ENCODE assay signal across 25 cellular contexts in the genomic region with DNA sequence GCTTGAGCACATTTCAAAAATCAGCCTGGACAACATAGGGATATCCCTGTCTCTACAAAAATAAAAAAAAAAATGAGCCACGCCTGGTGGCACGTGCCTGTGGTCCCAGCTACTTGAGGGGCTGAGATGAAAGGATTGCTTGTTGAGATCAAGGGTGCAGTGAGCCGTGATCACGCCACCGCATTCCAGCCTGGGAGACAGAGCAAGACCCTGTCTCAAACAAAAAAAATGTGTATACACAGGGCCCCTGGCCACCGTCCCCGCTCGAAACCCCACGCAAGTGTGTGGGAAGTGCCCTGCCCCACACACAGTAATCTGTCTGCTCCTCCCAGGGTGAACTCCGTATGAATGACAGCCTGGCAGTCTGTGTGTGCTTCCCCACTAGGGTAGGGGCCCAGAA.
"Had no signal": no experiment of that assay in that cellular context is flagged by ENCODE, and none has a peak within 500 bp of the region (broad histone marks: within the 10 kb centered on the region; RNA-seq: fewer than 3 reads in every experiment).

No MANE protein-coding gene starts in this region.

- ATAC-seq: foreskin keratinocyte; sciatic nerve; stimulated activated memory B cell treated with anti-CD40 and anti-IgM and Interleukin-4, amounts not matched to agents 10 μg/mL and 1 μg/mL and 100 μg/mL, for 72 hours; stimulated activated naive CD8-positive, alpha-beta T cell treated with anti-CD3 and anti-CD28 coated beads, Interleukin-15, amount 100 ng/mL, for 72 hours had no signal

- DNase-seq: activated CD4-positive, alpha-beta memory T cell treated with anti-CD3 and anti-CD28 coated beads, Interleukin-2, amount 10 ng/mL, durations not matched to agents 7 days and 5 days; activated CD4-positive, alpha-beta T cell treated with anti-CD3 and anti-CD28 coated beads for 1 hour; activated CD4-positive, alpha-beta T cell treated with anti-CD3 and anti-CD28 coated beads, Interleukin-2, amount 10 ng/mL, durations not matched to agents 7 days and 5 days; activated CD8-positive, alpha-beta memory T cell treated with anti-CD3 and anti-CD28 coated beads, Interleukin-2, amount 50 U/mL, for 48 hours; activated gamma-delta T cell treated with Interleukin-2 at 50 U/mL for 16 hours; activated naive CD4-positive, alpha-beta T cell treated with anti-CD3 and anti-CD28 coated beads, Interleukin-2, amount 50 U/mL, for 16 hours; activated T-cell treated with anti-CD3 and anti-CD28 coated beads, Interleukin-2, amount 50 U/mL, for 24 hours; amniotic stem cell; central memory CD4-positive, alpha-beta T cell; foreskin keratinocyte; left ventricle myocardium inferior; mesendoderm; stimulated activated CD4-positive, alpha-beta T cell treated with anti-CD3 and anti-CD28 coated beads, Interleukin-4, amount 100 ng/mL, for 4 hours; stimulated activated CD8-positive, alpha-beta memory T cell treated with anti-CD3 and anti-CD28 coated beads, Interleukin-4, amount 100 ng/mL, for 48 hours; stimulated activated naive CD8-positive, alpha-beta T cell treated with anti-CD3 and anti-CD28 coated beads, Interleukin-15, amount 100 ng/mL, for 72 hours; substantia nigra; T-helper 2 cell; tibial artery had no signal

- H3K9me3 Mint-ChIP-seq: activated CD4-positive, alpha-beta memory T cell treated with anti-CD3 and anti-CD28 coated beads, Interleukin-2, amount 10 ng/mL, durations not matched to agents 7 days and 5 days; activated T-cell treated with anti-CD3 and anti-CD28 coated beads, Interleukin-2, amount 50 U/mL, for 24 hours; stimulated activated memory B cell treated with anti-CD40 and anti-IgM and Interleukin-4, amounts not matched to agents 10 μg/mL and 1 μg/mL and 100 μg/mL, for 72 hours; stimulated activated naive CD8-positive, alpha-beta T cell treated with anti-CD3 and anti-CD28 coated beads, Interleukin-15, amount 100 ng/mL, for 72 hours had no signal

- H3K9me3 ChIP-seq: breast epithelium, esophagus muscularis mucosa, left ventricle myocardium inferior, tibial artery had no signal

- H3K36me3 ChIP-seq: breast epithelium, esophagus muscularis mucosa, left ventricle myocardium inferior, tibial artery had no signal

- H3K27ac ChIP-seq: breast epithelium, esophagus muscularis mucosa, foreskin keratinocyte, left ventricle myocardium inferior, skin epidermis, tibial artery had no signal

- H3K36me3 Mint-ChIP-seq: stimulated activated memory B cell treated with anti-CD40 and anti-IgM and Interleukin-4, amounts not matched to agents 10 μg/mL and 1 μg/mL and 100 μg/mL, for 72 hours; WTC11 had no signal

- H3K4me3 Mint-ChIP-seq: activated CD4-positive, alpha-beta memory T cell treated with anti-CD3 and anti-CD28 coated beads, Interleukin-2, amount 10 ng/mL, durations not matched to agents 7 days and 5 days; activated CD4-positive, alpha-beta T cell treated with anti-CD3 and anti-CD28 coated beads, Interleukin-2, amount 10 ng/mL, durations not matched to agents 7 days and 5 days; activated T-cell treated with anti-CD3 and anti-CD28 coated beads, Interleukin-2, amount 50 U/mL, for 24 hours; stimulated activated memory B cell treated with anti-CD40 and anti-IgM and Interleukin-4, amounts not matched to agents 10 μg/mL and 1 μg/mL and 100 μg/mL, for 72 hours; stimulated activated naive CD8-positive, alpha-beta T cell treated with anti-CD3 and anti-CD28 coated beads, Interleukin-15, amount 100 ng/mL, for 72 hours; WTC11 had no signal

- H3K4me1 ChIP-seq: breast epithelium, esophagus muscularis mucosa, foreskin keratinocyte, left ventricle myocardium inferior, tibial artery had no signal

- H3K27me3 ChIP-seq: foreskin keratinocyte had no signal

- H3K4me3 ChIP-seq: breast epithelium, esophagus muscularis mucosa, left ventricle myocardium inferior, lung, skin epidermis, tibial artery had no signal

- H3K27ac Mint-ChIP-seq: activated CD4-positive, alpha-beta memory T cell treated with anti-CD3 and anti-CD28 coated beads, Interleukin-2, amount 10 ng/mL, durations not matched to agents 7 days and 5 days; activated CD4-positive, alpha-beta T cell treated with anti-CD3 and anti-CD28 coated beads, Interleukin-2, amount 10 ng/mL, durations not matched to agents 7 days and 5 days; activated T-cell treated with anti-CD3 and anti-CD28 coated beads, Interleukin-2, amount 50 U/mL, for 24 hours; stimulated activated memory B cell treated with anti-CD40 and anti-IgM and Interleukin-4, amounts not matched to agents 10 μg/mL and 1 μg/mL and 100 μg/mL, for 72 hours; stimulated activated naive CD8-positive, alpha-beta T cell treated with anti-CD3 and anti-CD28 coated beads, Interleukin-15, amount 100 ng/mL, for 72 hours; WTC11 had no signal

- H3K4me1 Mint-ChIP-seq: activated CD4-positive, alpha-beta memory T cell treated with anti-CD3 and anti-CD28 coated beads, Interleukin-2, amount 10 ng/mL, durations not matched to agents 7 days and 5 days; activated CD4-positive, alpha-beta T cell treated with anti-CD3 and anti-CD28 coated beads, Interleukin-2, amount 10 ng/mL, durations not matched to agents 7 days and 5 days; stimulated activated memory B cell treated with anti-CD40 and anti-IgM and Interleukin-4, amounts not matched to agents 10 μg/mL and 1 μg/mL and 100 μg/mL, for 72 hours; stimulated activated naive CD8-positive, alpha-beta T cell treated with anti-CD3 and anti-CD28 coated beads, Interleukin-15, amount 100 ng/mL, for 72 hours had no signal
